In the genomic region with DNA sequence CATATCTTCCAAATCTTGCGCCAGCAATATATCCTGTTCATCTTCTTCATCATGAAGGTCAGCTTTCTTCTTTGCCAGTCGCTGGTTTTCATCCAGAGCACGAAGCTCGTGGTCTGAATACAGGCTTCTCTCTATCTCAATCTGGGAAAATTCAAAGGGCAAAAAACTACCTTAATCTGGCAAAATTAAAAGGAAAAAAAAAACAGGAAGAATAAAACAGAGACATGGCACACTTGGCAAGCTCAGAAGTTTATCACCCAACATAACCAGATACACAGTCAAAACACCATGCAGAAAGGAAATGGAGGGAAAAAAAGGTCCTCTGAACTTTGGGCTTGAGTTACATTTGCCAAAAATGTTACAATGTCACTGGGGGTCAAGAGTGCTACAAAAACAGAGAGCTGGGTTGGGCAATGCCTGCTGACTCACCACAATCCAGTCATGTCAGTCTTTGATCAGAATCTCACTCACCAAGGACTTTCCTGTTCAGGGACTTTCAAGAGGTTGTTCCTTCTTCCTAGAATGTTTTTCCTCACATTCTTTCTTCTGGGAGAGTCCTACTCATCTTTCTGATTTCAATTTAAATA, we compare ENCODE assay signal across 9 cellular contexts. TPM values are rescaled to one million over a fixed set of nuclear protein-coding genes. Genes with fewer than 3 reads are reported as not detected.
A peak's percentile ranks its signal among the peaks of the same experiment; 100 is the strongest.
DNase-seq lines count a peak whose midpoint lies in the region; ATAC-seq and TF ChIP-seq lines count a peak whose summit lies in the region.
"Had no signal": no experiment of that assay in that cellular context is flagged by ENCODE, and none has a peak within 500 bp of the region (broad histone marks: within the 10 kb centered on the region; RNA-seq: fewer than 3 reads in every experiment).

No MANE protein-coding gene starts in this region.

- ATAC-seq in heart left ventricle (no peak), HG02884 (IDR thresholded peaks at IDR 0.05; ENCODE audit: unreplicated experiment) (no peak)

- intact Hi-C loops in heart left ventricle (cut with DNase I): loop anchor here in 1 of 10 donors (2.0 to 5.0 kb wide), 2 partner anchors 81 to 157 kb away; a partner anchor contains a TSS

- TF ChIP-seq POLR2A in heart left ventricle (IDR thresholded peaks at IDR 0.05): no peak

- peaks cover 3% of the 10 kb centered on the region; the same call in 1 of the 2 replicates for H3F3A ChIP-seq in SU-DHL-6 (ENCODE audit: insufficient read depth)

- peak overlapping the region; percentile 83; the same call in 1 of the 2 replicates for H3K9ac ChIP-seq in SU-DHL-6 (ENCODE audit: low read length)

- H3K27ac Mint-ChIP-seq in activated T-cell treated with anti-CD3 and anti-CD28 coated beads, Interleukin-2, amount 50 U/mL, for 24 hours: peak overlapping the region; percentile 100

- H3K9me3 ChIP-seq in SU-DHL-6 (ENCODE audit: insufficient read depth, low read length) (no peaks in the 10 kb centered on the region), heart left ventricle (no peaks in the 10 kb centered on the region)

- peak overlapping the region; percentile 88 for H3K4me3 Mint-ChIP-seq in activated T-cell treated with anti-CD3 and anti-CD28 coated beads, Interleukin-2, amount 50 U/mL, for 24 hours

- peaks cover 6 to 45% (median 30%) of the 10 kb centered on the region in 12 donors for H3K4me1 ChIP-seq in heart left ventricle

- peaks cover 42% of the 10 kb centered on the region for H3K79me2 ChIP-seq in SU-DHL-6 (ENCODE audit: insufficient read depth, low read length)

- H3K27me3 ChIP-seq in SU-DHL-6 (ENCODE audit: low read length) (no peaks in the 10 kb centered on the region), heart left ventricle (no peaks in the 10 kb centered on the region)

- WGBS in heart left ventricle, 4 donors: 93 to 96% (median 95%) methylated on average over 4 of the region's 4 CpGs

- H3K27ac ChIP-seq in SU-DHL-6 (ENCODE audit: low read depth, low read length) (no peak overlapping the region), heart left ventricle (peak overlapping the region in 1 of 12 donors; percentile 92)

- DNase-seq in activated T-cell treated with anti-CD3 and anti-CD28 coated beads, Interleukin-2, amount 50 U/mL, for 24 hours: no peak
- DNase-seq in activated T-cell treated with anti-CD3 and anti-CD28 coated beads for 4 hours (no peak), fibroblast of peridontal ligament (ENCODE audit: extremely low read depth) (peak; percentile 43), heart left ventricle (no peak), NCI-H524 (lab: John Stamatoyannopoulos, UW) (no peak)
- DNase-seq in stimulated activated CD8-positive, alpha-beta memory T cell treated with anti-CD3 and anti-CD28 coated beads, Interleukin-4, amount 100 ng/mL, for 48 hours: peak; percentile 49
- DNase-seq: amniotic stem cell had no signal

- H4K20me1 ChIP-seq in SU-DHL-6 (ENCODE audit: low read depth, low read length): no peaks in the 10 kb centered on the region

- peaks cover 48% of the 10 kb centered on the region for H3K36me3 Mint-ChIP-seq in activated T-cell treated with anti-CD3 and anti-CD28 coated beads, Interleukin-2, amount 50 U/mL, for 24 hours (ENCODE audit: low read depth)

- H3K9me2 ChIP-seq in SU-DHL-6 (replicated peaks; ENCODE audit: insufficient read depth, low read length): no peaks in the 10 kb centered on the region

- TF ChIP-seq CTCF in SU-DHL-6 (IDR thresholded peaks at IDR 0.05; ENCODE audit: insufficient read depth, low read length, poor library complexity, severe bottlenecking) (no peak), heart left ventricle (IDR thresholded peaks at IDR 0.05) (no peak)

- H3K4me3 ChIP-seq in SU-DHL-6 (ENCODE audit: insufficient read depth, low read length, poor library complexity, severe bottlenecking) (peak overlapping the region; percentile 84), heart left ventricle (peak overlapping the region in 5 of 12 donors; percentile 65 to 99 (median 78))

- H3K36me3 ChIP-seq in SU-DHL-6 (ENCODE audit: low read length) (peaks cover 17% of the 10 kb centered on the region), heart left ventricle (peaks cover 0 to 60% (median 52%) of the 10 kb centered on the region in 9 donors)

- H2AFZ ChIP-seq in SU-DHL-6 (ENCODE audit: low read depth, low read length, severe bottlenecking): no peak overlapping the region

- no peaks in the 10 kb centered on the region for H3K27me3 Mint-ChIP-seq in activated T-cell treated with anti-CD3 and anti-CD28 coated beads, Interleukin-2, amount 50 U/mL, for 24 hours

- peaks cover 28% of the 10 kb centered on the region for H3K4me1 Mint-ChIP-seq in activated T-cell treated with anti-CD3 and anti-CD28 coated beads, Interleukin-2, amount 50 U/mL, for 24 hours (ENCODE audit: low read depth)

- peak overlapping the region; percentile 96 for H3K4me2 ChIP-seq in SU-DHL-6 (ENCODE audit: low read depth, low read length, poor library complexity, severe bottlenecking)

- no peaks in the 10 kb centered on the region for H3K9me3 Mint-ChIP-seq in activated T-cell treated with anti-CD3 and anti-CD28 coated beads, Interleukin-2, amount 50 U/mL, for 24 hours

RNA-seq across cellular contexts. Expression of a gene that starts 1.5 kb away (rescaled TPM):
- total RNA-seq in heart left ventricle: 100 to 1,000 TPM in 1 of 9 donors, 10 to 100 TPM in 8; 40.7 to 113 (median 75.2) TPM
- polyA plus RNA-seq in heart left ventricle: 10 to 100 TPM; 79.5 to 92.8 TPM

RNA-seq across cellular contexts. Expression of a gene that starts 1.8 kb away (rescaled TPM):
- 10 to 100 TPM; 49.7 to 72.7 (median 59.0) TPM for total RNA-seq in heart left ventricle
- polyA plus RNA-seq in heart left ventricle: 10 to 100 TPM; 73.2 to 77.9 TPM

Comparison
In these comparisons a context has a peak if more than half of its experiments do, and no peak if none do; other contexts are left out.
1. DNase-seq: peak in fibroblast of peridontal ligament (single experiment) and stimulated activated CD8-positive, alpha-beta memory T cell treated with anti-CD3 and anti-CD28 coated beads, Interleukin-4, amount 100 ng/mL, for 48 hours (single experiment); none in activated T-cell treated with anti-CD3 and anti-CD28 coated beads, Interleukin-2, amount 50 U/mL, for 24 hours (single experiment), activated T-cell treated with anti-CD3 and anti-CD28 coated beads for 4 hours (single experiment), heart left ventricle (0 of 5) and NCI-H524 (0 of 2).